16 cellular contexts compared by ENCODE assay signal in the genomic region with DNA sequence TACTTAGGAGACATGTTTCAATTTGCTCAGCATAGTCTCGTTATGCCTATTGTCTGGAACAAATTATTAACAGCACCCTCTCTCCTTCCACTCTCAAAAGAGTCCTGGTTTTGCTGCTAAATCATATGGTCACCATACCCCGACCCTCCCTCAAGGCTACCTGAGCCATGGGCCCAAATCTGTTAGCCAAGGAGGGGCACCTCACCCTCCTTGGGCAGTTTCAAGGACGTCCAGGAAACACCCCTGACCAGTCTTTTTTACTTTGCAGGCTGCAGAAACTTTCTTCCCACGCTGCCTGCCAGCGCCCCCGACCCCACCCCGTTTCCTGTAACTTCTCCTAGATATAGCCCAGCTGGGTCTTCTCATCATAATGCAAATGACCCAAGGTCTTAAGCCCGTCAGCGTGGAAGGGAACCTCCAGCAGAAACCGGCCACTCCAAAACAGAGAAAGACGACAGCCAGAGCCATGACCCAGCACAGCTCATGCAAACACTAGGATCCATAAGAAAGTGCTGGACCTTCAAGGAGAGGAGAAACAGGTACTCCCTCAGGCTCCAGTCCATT.
DNase-seq lines count a peak whose midpoint lies in the region; ATAC-seq and TF ChIP-seq lines count a peak whose summit lies in the region.
"Had no signal": no experiment of that assay in that cellular context is flagged by ENCODE, and none has a peak within 500 bp of the region (broad histone marks: within the 10 kb centered on the region; RNA-seq: fewer than 3 reads in every experiment).

No MANE protein-coding gene starts in this region.

- H3K9me3 ChIP-seq in heart left ventricle (no peaks in the 10 kb centered on the region), gastroesophageal sphincter (no peaks in the 10 kb centered on the region), uterus (no peaks in the 10 kb centered on the region)

- H3K27me3 ChIP-seq in heart left ventricle (no peaks in the 10 kb centered on the region), gastroesophageal sphincter (no peaks in the 10 kb centered on the region), uterus (no peaks in the 10 kb centered on the region)

- DNase-seq in heart left ventricle (peak in 2 of 5 donors; percentile 39 to 71), cardiac septum (ENCODE audit: low spot score) (no peak), posterior vena cava (ENCODE audit: low spot score) (peak; percentile 54), uterus (no peak), GM13977 (ENCODE audit: low spot score) (no peak), lower leg skin (ENCODE audit: low spot score in 2 of 2) (no peak)
- DNase-seq: activated CD4-positive, alpha-beta T cell treated with anti-CD3 and anti-CD28 coated beads, Interleukin-2, amount 50 U/mL, for 48 hours; GOT3; hippocampal formation; NCI-H1417; NCI-H524 treated with DMSO at 0.1 percent for 48 hours; SIG-M5; WERI-Rb-1 had no signal

- H3K27ac ChIP-seq in heart left ventricle, result peak overlapping the region; percentile 72 to 94 (median 90)
- H3K27ac ChIP-seq in gastroesophageal sphincter, result peak overlapping the region; percentile 92 to 99 (median 92)
- peak overlapping the region; percentile 64 to 74 for H3K27ac ChIP-seq in uterus
- H3K27ac ChIP-seq: C4-2B, WERI-Rb-1 had no signal

- WGBS in heart left ventricle, 4 donors, result 24 to 36% (median 27%) methylated on average over 11 of the region's 11 CpGs
- WGBS in gastroesophageal sphincter (ENCODE audit: low coverage in 1 of 2), 2 donors, result 10 to 24% methylated on average over 4 to 11 of the region's 11 CpGs
- WGBS in lower leg skin, 2 donors, result 63 to 65% methylated on average over 11 of the region's 11 CpGs

- in situ Hi-C loops in GM13977 (cut with MboI; ENCODE audit: low pct_unique_long_range_greater_than_20kb, low sequenced_read_pairs, unreplicated experiment), result no loop called here

- ATAC-seq in heart left ventricle (no peak), gastroesophageal sphincter (no peak), GM19395 (IDR thresholded peaks at IDR 0.05; ENCODE audit: unreplicated experiment) (no peak)

- no peak for TF ChIP-seq CTCF in heart left ventricle (IDR thresholded peaks at IDR 0.05)
- no peak for TF ChIP-seq CTCF in gastroesophageal sphincter (IDR thresholded peaks at IDR 0.05)
- no peak for TF ChIP-seq CTCF in uterus (IDR thresholded peaks at IDR 0.05)
- TF ChIP-seq CTCF in GM13977 (IDR thresholded peaks at IDR 0.05; ENCODE audit: extremely low read depth, insufficient read depth, missing control alignments), result no peak
- TF ChIP-seq CTCF in lower leg skin (IDR thresholded peaks at IDR 0.05), result no peak

- no peak for TF ChIP-seq EP300 in gastroesophageal sphincter (IDR thresholded peaks at IDR 0.05)

- H3K36me3 ChIP-seq in heart left ventricle (no peaks in the 10 kb centered on the region), gastroesophageal sphincter (no peaks in the 10 kb centered on the region), uterus (no peaks in the 10 kb centered on the region)
- H3K36me3 ChIP-seq: WERI-Rb-1 had no signal

- H3K4me1 ChIP-seq in heart left ventricle (peaks cover 2 to 100% (median 71%) of the 10 kb centered on the region in 12 donors), gastroesophageal sphincter (peaks cover 22 to 100% (median 54%) of the 10 kb centered on the region in 3 donors), uterus (peaks cover 4 to 23% of the 10 kb centered on the region in 2 donors)

- TF ChIP-seq POLR2A in heart left ventricle (IDR thresholded peaks at IDR 0.05) (no peak), gastroesophageal sphincter (IDR thresholded peaks at IDR 0.05) (no peak), uterus (IDR thresholded peaks at IDR 0.05) (no peak), lower leg skin (IDR thresholded peaks at IDR 0.05) (no peak)

- H3K4me3 ChIP-seq in heart left ventricle (no peak overlapping the region), gastroesophageal sphincter (no peak overlapping the region), uterus (no peak overlapping the region), lower leg skin (ENCODE audit: low read depth, poor library complexity, severe bottlenecking) (no peak overlapping the region)

- intact Hi-C loops in heart left ventricle (cut with DNase I), result loop anchor here in 1 of 10 donors (5.0 kb wide), 1 partner anchor 61 kb away; a partner anchor contains a TSS
- intact Hi-C loops in cardiac septum (cut with DNase I), result no loop called here
- intact Hi-C loops in posterior vena cava (cut with DNase I), result no loop called here
- intact Hi-C loops in uterus (cut with DNase I; ENCODE audit: low total_unique reads), result no loop called here
- intact Hi-C loops in lower leg skin (cut with DNase I; ENCODE audit: low total_unique reads), result no loop called here
